ENCODE assay signal across 8 cellular contexts in the genomic region with DNA sequence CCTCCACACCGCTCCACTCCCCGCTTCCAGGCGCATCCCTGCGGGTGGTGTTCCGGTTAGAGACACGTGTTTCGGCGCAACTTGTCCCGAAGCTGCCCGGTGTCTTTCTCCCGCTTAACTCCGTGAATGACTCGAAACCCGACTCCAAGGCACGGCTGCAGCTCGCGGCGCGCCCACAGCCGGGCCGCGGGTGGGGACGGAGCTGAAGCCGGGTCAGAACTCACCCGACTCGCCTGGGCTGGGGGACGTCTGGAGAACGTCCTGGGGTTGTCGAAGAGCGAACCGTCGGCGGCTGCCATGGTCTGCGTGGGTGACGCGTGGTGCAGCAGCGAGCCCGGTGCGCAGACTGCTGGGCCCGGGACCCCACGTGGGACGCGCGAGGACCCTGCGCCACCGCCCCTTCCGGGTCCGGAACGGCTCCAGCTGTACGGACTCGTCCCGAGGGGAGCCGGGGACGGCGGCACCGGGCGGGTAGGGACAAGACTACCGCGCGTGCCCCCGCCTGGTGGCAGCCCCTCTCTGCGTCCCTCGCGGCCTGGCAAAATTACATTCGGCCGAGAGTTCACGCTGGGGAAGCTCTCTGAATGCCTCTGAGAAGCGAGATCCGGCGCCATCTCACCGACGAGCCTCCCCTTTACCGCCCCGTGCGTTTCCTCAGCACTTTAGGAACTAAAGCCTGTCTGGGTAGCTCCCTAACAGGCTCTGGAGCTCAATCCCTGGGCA. TPM values are rescaled to one million over a fixed set of nuclear protein-coding genes. Genes with fewer than 3 reads are reported as not detected.
DNase-seq lines count a peak whose midpoint lies in the region; ATAC-seq, FAIRE-seq and TF ChIP-seq lines count a peak whose summit lies in the region.

A gene (minus strand): TSS at position 348 of the 723 bp plus-strand sequence. CDS start 49 bp downstream, at position 299.

- H3K27ac Mint-ChIP-seq in Caco-2 (ENCODE audit: unreplicated experiment) = peak within 1 kb of the TSS; percentile 97

- TF ChIP-seq POLR2A in esophagus muscularis mucosa (IDR thresholded peaks at IDR 0.05; ENCODE audit: low read depth) = peak; percentile 5

- no peak for TF ChIP-seq EP300 in esophagus muscularis mucosa (IDR thresholded peaks at IDR 0.05)

- peak; percentile 59 for FAIRE-seq in HTR-8/SVneo (lab: Jason Lieb, UNC)

- no TSS peak for BruUV-seq in Caco-2 (replicated peaks; lab: Mats Ljungman, UMichigan)

- peak within 1 kb of the TSS; percentile 91 to 99 (median 94) for H3K27ac ChIP-seq in esophagus muscularis mucosa (replicated peaks in 1 of 4)

- H3K4me3 ChIP-seq in Caco-2 (ENCODE audit: low read depth, low read length) (peak within 1 kb of the TSS; percentile 91), esophagus muscularis mucosa (peak within 1 kb of the TSS; percentile 87 to 98 (median 96))

- POLR2A ChIA-PET in Caco-2 (lab: Charles Lee) = interaction anchor here (0.6 to 1.1 kb wide), 4 partner anchors 12 to 1601 kb away, joined by 3 to 5 read pairs (median 4); a partner anchor contains a TSS

- H3K4me1 ChIP-seq in Caco-2 (peaks cover 9% of the 10 kb centered on the region; the same call in 1 of the 2 replicates), esophagus muscularis mucosa (peaks cover 22 to 63% (median 44%) of the 10 kb centered on the region in 4 donors)

- H3K4me3 Mint-ChIP-seq in Caco-2 (ENCODE audit: unreplicated experiment) = peak within 1 kb of the TSS; percentile 90

- intact Hi-C loops in Caco-2 (cut with micrococcal nuclease; ENCODE audit: unreplicated experiment) (no loop called here), esophagus muscularis mucosa (cut with DNase I) (loop anchor here (2.0 to 10.0 kb wide), 3 partner anchors 95 to 208 kb away; a partner anchor contains a TSS)

- peak; percentile 70 for ATAC-seq in GM21360 (IDR thresholded peaks at IDR 0.05; ENCODE audit: unreplicated experiment)

- CTCF ChIA-PET in Caco-2 (lab: Charles Lee) = interaction anchor here (0.7 to 1.4 kb wide), 5 partner anchors 16 to 232 kb away, joined by 3 to 5 read pairs (median 4); no protein-coding TSS in a partner anchor

- no peak for TF ChIP-seq CTCF in Caco-2 (IDR thresholded peaks at IDR 0.05; ENCODE audit: insufficient read depth in 1 of 2, low read depth in 1 of 2, low read length in 1 of 2, severe bottlenecking in 1 of 2, unreplicated experiment in 1 of 2)
- TF ChIP-seq CTCF in esophagus muscularis mucosa (IDR thresholded peaks at IDR 0.05) = no peak

- no peaks in the 10 kb centered on the region for H3K27me3 Mint-ChIP-seq in Caco-2 (ENCODE audit: insufficient read depth, unreplicated experiment)

- H3K9me3 Mint-ChIP-seq in Caco-2 (ENCODE audit: unreplicated experiment) = no peaks in the 10 kb centered on the region

- H3K36me3 Mint-ChIP-seq in Caco-2 (ENCODE audit: insufficient read depth, unreplicated experiment) = peaks cover 38% of the 10 kb centered on the region

- H3K36me3 ChIP-seq in Caco-2 (ENCODE audit: control insufficient read depth, insufficient read depth, low read length) (no peaks in the 10 kb centered on the region), esophagus muscularis mucosa (peaks cover 0 to 3% (median 0%) of the 10 kb centered on the region in 4 donors)

- H3K9me3 ChIP-seq in Caco-2 (no peaks in the 10 kb centered on the region), esophagus muscularis mucosa (no peaks in the 10 kb centered on the region)

- no peaks in the 10 kb centered on the region for H3K27me3 ChIP-seq in Caco-2 (replicated peaks; ENCODE audit: control insufficient read depth, insufficient read depth, low read length)
- no peaks in the 10 kb centered on the region for H3K27me3 ChIP-seq in esophagus muscularis mucosa

- under 1% methylated on average over 50 of the region's 75 CpGs for WGBS in esophagus muscularis mucosa

- peaks cover 24% of the 10 kb centered on the region for H3K4me1 Mint-ChIP-seq in Caco-2 (ENCODE audit: low read depth, unreplicated experiment)

- DNase-seq in Caco-2 = peak; percentile 83 to 87
- peak; percentile 72 for DNase-seq in HTR-8/SVneo (ENCODE audit: insufficient read length, low spot score)
- DNase-seq in activated T-cell treated with anti-CD3 and anti-CD28 coated beads, Interleukin-2, amount 50 U/mL, for 48 hours = peak; percentile 87 to 91
- peak; percentile 94 for DNase-seq in esophagus muscularis mucosa (ENCODE audit: extremely low spot score)
- DNase-seq in myocyte (ENCODE audit: low read depth) = peak; percentile 87
- peak; percentile 63 for DNase-seq in stimulated activated CD8-positive, alpha-beta memory T cell treated with anti-CD3 and anti-CD28 coated beads, Interleukin-7, amount 100 ng/mL, for 24 hours (ENCODE audit: low read depth)

TF ChIP-seq in PFSK-1, 5 proteins besides CTCF, POLR2A, EP300 and RAD21:
- peak; percentile 70 for TF ChIP-seq FOXP2 (optimal IDR thresholded peaks at IDR 0.05; ENCODE audit: borderline replicate concordance, extremely low read depth, extremely low read length, insufficient read depth)
- peak; percentile 76; the same call in 1 of the 2 replicates for TF ChIP-seq SIN3A (IDR thresholded peaks at IDR 0.05; ENCODE audit: borderline replicate concordance, insufficient read depth, low read length)
- peak; percentile 62 for TF ChIP-seq POLR2AphosphoS5 (IDR thresholded peaks at IDR 0.05; ENCODE audit: low read depth, low read length)
- TF ChIP-seq TAF1 (IDR thresholded peaks at IDR 0.05; ENCODE audit: borderline replicate concordance, insufficient read depth, low read length) = no peak
- TF ChIP-seq, protein P1, sequence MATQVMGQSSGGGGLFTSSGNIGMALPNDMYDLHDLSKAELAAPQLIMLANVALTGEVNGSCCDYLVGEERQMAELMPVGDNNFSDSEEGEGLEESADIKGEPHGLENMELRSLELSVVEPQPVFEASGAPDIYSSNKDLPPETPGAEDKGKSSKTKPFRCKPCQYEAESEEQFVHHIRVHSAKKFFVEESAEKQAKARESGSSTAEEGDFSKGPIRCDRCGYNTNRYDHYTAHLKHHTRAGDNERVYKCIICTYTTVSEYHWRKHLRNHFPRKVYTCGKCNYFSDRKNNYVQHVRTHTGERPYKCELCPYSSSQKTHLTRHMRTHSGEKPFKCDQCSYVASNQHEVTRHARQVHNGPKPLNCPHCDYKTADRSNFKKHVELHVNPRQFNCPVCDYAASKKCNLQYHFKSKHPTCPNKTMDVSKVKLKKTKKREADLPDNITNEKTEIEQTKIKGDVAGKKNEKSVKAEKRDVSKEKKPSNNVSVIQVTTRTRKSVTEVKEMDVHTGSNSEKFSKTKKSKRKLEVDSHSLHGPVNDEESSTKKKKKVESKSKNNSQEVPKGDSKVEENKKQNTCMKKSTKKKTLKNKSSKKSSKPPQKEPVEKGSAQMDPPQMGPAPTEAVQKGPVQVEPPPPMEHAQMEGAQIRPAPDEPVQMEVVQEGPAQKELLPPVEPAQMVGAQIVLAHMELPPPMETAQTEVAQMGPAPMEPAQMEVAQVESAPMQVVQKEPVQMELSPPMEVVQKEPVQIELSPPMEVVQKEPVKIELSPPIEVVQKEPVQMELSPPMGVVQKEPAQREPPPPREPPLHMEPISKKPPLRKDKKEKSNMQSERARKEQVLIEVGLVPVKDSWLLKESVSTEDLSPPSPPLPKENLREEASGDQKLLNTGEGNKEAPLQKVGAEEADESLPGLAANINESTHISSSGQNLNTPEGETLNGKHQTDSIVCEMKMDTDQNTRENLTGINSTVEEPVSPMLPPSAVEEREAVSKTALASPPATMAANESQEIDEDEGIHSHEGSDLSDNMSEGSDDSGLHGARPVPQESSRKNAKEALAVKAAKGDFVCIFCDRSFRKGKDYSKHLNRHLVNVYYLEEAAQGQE (IDR thresholded peaks at IDR 0.05; ENCODE audit: insufficient read depth in 1 of 2, low read depth in 2 of 2, low read length in 2 of 2) = no peak

RNA-seq across cellular contexts. Expression of the gene that starts here (rescaled TPM):
- total RNA-seq in Caco-2 (2022) (23.1 and 24.3 TPM in 2 replicates), esophagus muscularis mucosa (1 to 10 TPM; 6.6 to 7.8 (median 7.5) TPM), myocyte (13.7 and 14.3 TPM in 2 replicates)
- 17.5 TPM for polyA plus RNA-seq in PFSK-1 (2012; ENCODE audit: insufficient read length, low read depth)
- polyA plus RNA-seq in myocyte (2012) = 11.1 TPM

Comparison
In these comparisons a context has a peak if more than half of its experiments do, and no peak if none do; other contexts are left out.
1. Peak in every context shown above with its lines: DNase-seq, ATAC-seq, H3K4me3 ChIP-seq and H3K27ac ChIP-seq.